Comparison of ENCODE assay signal across 24 cellular contexts in the genomic region with DNA sequence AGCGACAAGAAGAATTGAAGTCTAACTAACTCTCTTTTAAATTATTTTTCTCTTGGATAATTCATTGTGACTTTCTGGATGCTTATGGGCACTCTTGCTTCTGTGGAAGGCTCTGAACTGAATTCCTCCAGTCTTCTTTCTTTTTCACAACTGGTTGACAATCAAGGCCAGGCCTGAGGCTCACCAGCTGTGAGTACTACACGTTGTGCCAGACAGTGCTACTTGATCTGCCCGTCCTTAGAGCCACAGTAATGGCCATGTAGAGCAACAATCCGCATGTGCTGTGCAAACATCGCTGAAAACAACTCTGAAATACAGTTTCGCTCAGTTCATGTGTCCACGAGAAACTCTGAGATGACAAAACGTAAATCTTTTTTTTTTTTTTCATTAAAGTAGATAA.
"Had no signal": no experiment of that assay in that cellular context is flagged by ENCODE, and none has a peak within 500 bp of the region (broad histone marks: within the 10 kb centered on the region; RNA-seq: fewer than 3 reads in every experiment).

No MANE protein-coding gene starts in this region.

- H3K4me1 ChIP-seq: gastrocnemius medialis, psoas muscle, spleen, testis, tibial artery had no signal

- H3K27ac ChIP-seq: epithelial cell of prostate, gastrocnemius medialis, ovary, psoas muscle, skin epidermis, spleen, testis, tibial artery had no signal

- H3K9me3 ChIP-seq: gastrocnemius medialis, ovary, psoas muscle, testis, tibial artery had no signal

- ATAC-seq: esophagus mucosa; gastrocnemius medialis; left lobe of liver; natural killer cell; psoas muscle; right cardiac atrium; stimulated activated memory B cell treated with anti-CD40 and anti-IgM and Interleukin-4, amounts not matched to agents 10 μg/mL and 1 μg/mL and 100 μg/mL, for 72 hours; stimulated activated naive CD8-positive, alpha-beta T cell treated with anti-CD3 and anti-CD28 coated beads, Interleukin-15, Interleukin-2, amounts not matched to agents 100 U/mL and 50 U/mL, for 24 hours had no signal

- H3K4me3 ChIP-seq: gastrocnemius medialis, lung, ovary, psoas muscle, skin epidermis, spleen, testis, tibial artery had no signal

- H3K27me3 ChIP-seq: gastrocnemius medialis, ovary, spleen, testis, tibial artery had no signal

- FAIRE-seq: keratinocyte had no signal

- H3K36me3 ChIP-seq: gastrocnemius medialis, ovary, spleen, tibial artery had no signal

- DNase-seq: effector CD8-positive, alpha-beta T cell; endodermal cell; foreskin fibroblast; gastrocnemius medialis; head of caudate nucleus; natural killer cell; occipital lobe; ovary; posterior cingulate gyrus; psoas muscle; right cardiac atrium; spleen; stimulated activated CD4-positive, alpha-beta T cell treated with anti-CD3 and anti-CD28 coated beads, Interleukin-4, amount 100 ng/mL, for 4 hours; stimulated activated naive CD8-positive, alpha-beta T cell treated with anti-CD3 and anti-CD28 coated beads, Interleukin-15, Interleukin-2, amounts not matched to agents 100 U/mL and 50 U/mL, for 24 hours; substantia nigra; testis; tibial artery had no signal
